ENCODE assay signal across 8 cellular contexts in the genomic region with DNA sequence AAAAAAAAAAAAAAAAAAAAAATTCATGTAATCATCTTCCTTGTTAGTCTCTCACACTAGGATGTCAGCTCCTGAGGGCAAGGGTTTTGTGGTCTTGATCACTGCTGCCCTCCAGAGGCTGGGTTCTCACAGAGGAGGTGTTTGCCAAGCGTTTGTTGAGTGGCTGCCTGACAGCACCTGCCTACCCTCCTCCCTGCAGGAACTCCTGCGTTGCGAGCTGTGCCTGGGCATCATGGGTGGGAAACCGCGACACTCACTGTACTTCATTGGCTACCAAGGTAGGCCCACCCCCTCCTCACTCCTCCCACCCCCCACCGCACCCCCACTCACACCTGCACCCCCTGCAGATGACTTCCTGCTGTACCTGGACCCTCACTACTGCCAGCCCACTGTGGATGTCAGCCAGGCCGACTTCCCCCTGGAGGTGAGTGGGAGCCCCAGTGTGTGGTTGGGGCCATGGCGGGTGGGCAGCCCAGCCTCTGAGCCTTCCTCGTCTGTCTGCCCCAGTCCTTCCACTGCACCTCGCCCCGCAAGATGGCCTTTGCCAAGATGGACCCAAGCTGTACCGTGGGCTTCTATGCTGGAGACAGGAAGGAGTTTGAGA. TPM values are rescaled to one million over a fixed set of nuclear protein-coding genes. Genes with fewer than 3 reads are reported as not detected.
DNase-seq lines count a peak whose midpoint lies in the region; ATAC-seq and TF ChIP-seq lines count a peak whose summit lies in the region.

No MANE protein-coding gene starts in this region.

- 0 out of 2 replicates have a peak, but pooled peaks have one; percentile 10 for TF ChIP-seq RAD21 in SK-N-SH (IDR thresholded peaks at IDR 0.05; ENCODE audit: low read length)

- H3K27me3 ChIP-seq in SK-N-SH (ENCODE audit: insufficient read depth): no peaks in the 10 kb centered on the region
- H3K27me3 ChIP-seq in stomach: no peaks in the 10 kb centered on the region

- H3F3A ChIP-seq in SK-N-SH (replicated peaks; ENCODE audit: insufficient read depth): peaks cover 13% of the 10 kb centered on the region

- no peak for TF ChIP-seq EP300 in SK-N-SH (IDR thresholded peaks at IDR 0.05; ENCODE audit: borderline replicate concordance in 1 of 2, low read depth in 1 of 2, low read length in 1 of 2)
- no peak for TF ChIP-seq EP300 in stomach (IDR thresholded peaks at IDR 0.05)

- H3K27ac ChIP-seq in SK-N-SH (ENCODE audit: low read depth in 2 of 2, low read length in 1 of 2) (no peak overlapping the region), stomach (no peak overlapping the region)

- 0 out of 2 replicates have a peak, but pooled peaks cover 3% of the 10 kb centered on the region for H4K20me1 ChIP-seq in SK-N-SH (ENCODE audit: insufficient read depth)

- H3K9me3 ChIP-seq in SK-N-SH (no peaks in the 10 kb centered on the region), stomach (no peaks in the 10 kb centered on the region)

- no peaks in the 10 kb centered on the region for H3K9me2 ChIP-seq in SK-N-SH

- POLR2A ChIA-PET in SK-N-SH (lab: Yijun Ruan, JAX): interaction anchor here (0.7 kb wide), 1 partner anchor 35 kb away, joined by 3 read pairs; a partner anchor contains a TSS

- no peak overlapping the region for H3K4me2 ChIP-seq in SK-N-SH

- peaks cover 3% of the 10 kb centered on the region; the same call in 1 of the 2 replicates for H3K79me2 ChIP-seq in SK-N-SH (ENCODE audit: insufficient read depth)

- H3K4me1 ChIP-seq in SK-N-SH (ENCODE audit: control insufficient read depth in 1 of 2, insufficient read depth in 2 of 2, low read depth in 1 of 2, low read length in 1 of 2) (no peaks in the 10 kb centered on the region), stomach (peaks cover 0 to 31% (median 2%) of the 10 kb centered on the region in 4 donors)

- DNase-seq in AG20443 (ENCODE audit: low spot score) (peak; percentile 50), H4 (ENCODE audit: low spot score) (peak; percentile 43), SK-N-SH (no peak), epithelial cell of esophagus (ENCODE audit: low read depth) (peak; percentile 81), stomach (peak; percentile 32), HPDE6-E6E7 (ENCODE audit: extremely low spot score) (no peak), NCI-H526 treated with DMSO at 0.1 percent for 48 hours (lab: John Stamatoyannopoulos, UW) (no peak)

- H2AFZ ChIP-seq in SK-N-SH (ENCODE audit: low read depth): no peak overlapping the region

- intact Hi-C loops in stomach (cut with DNase I; ENCODE audit: low total_unique reads): no loop called here

- WGBS in SK-N-SH (ENCODE audit: low lambda C conversion rate): 93% methylated on average over 11 of the region's 12 CpGs
- WGBS in stomach, 5 donors: 79 to 96% (median 92%) methylated on average over 4 to 12 of the region's 12 CpGs

- no peak overlapping the region for H3K4me3 ChIP-seq in SK-N-SH (ENCODE audit: low read depth in 2 of 2, low read length in 1 of 2)
- H3K4me3 ChIP-seq in epithelial cell of esophagus (ENCODE audit: low read length): no peak overlapping the region
- no peak overlapping the region for H3K4me3 ChIP-seq in stomach

- TF ChIP-seq CTCF in SK-N-SH (IDR thresholded peaks at IDR 0.05) (no peak), epithelial cell of esophagus (IDR thresholded peaks at IDR 0.05; ENCODE audit: insufficient read depth, low read depth, low read length, missing control alignments) (peak; percentile 53), stomach (IDR thresholded peaks at IDR 0.05) (no peak)

- H3K36me3 ChIP-seq in SK-N-SH (replicated peaks in 1 of 2; ENCODE audit: control insufficient read depth in 1 of 2, insufficient read depth in 2 of 2, low read length in 1 of 2): peaks cover 25 to 35% of the 10 kb centered on the region in 2 experiments
- peaks cover 59 to 100% (median 100%) of the 10 kb centered on the region in 4 donors for H3K36me3 ChIP-seq in stomach

- no peak overlapping the region for H3K9ac ChIP-seq in SK-N-SH

- no peak for TF ChIP-seq POLR2A in stomach (IDR thresholded peaks at IDR 0.05)

- CTCF ChIA-PET in SK-N-SH (lab: Yijun Ruan, JAX): interaction anchor here (0.8 to 3.9 kb wide), 7 partner anchors 9 to 312 kb away, joined by 3 to 19 read pairs (median 3); a partner anchor contains a TSS

- no peak for ATAC-seq in GM21526 (IDR thresholded peaks at IDR 0.05; ENCODE audit: low FRiP score, unreplicated experiment)

TF ChIP-seq in SK-N-SH, 30 proteins besides CTCF, POLR2A, EP300 and RAD21 (continues in another document):
- TF ChIP-seq YY1 (IDR thresholded peaks at IDR 0.05; ENCODE audit: low read depth) (no peak), FOXM1 (IDR thresholded peaks at IDR 0.05; ENCODE audit: low read depth) (no peak), POLR2AphosphoS5 (IDR thresholded peaks at IDR 0.05; ENCODE audit: low read depth, low read length) (no peak), TCF12 (IDR thresholded peaks at IDR 0.05) (no peak), CHD2 (IDR thresholded peaks at IDR 0.05; ENCODE audit: low read length, partially characterized antibody) (no peak), RXRA (IDR thresholded peaks at IDR 0.05; ENCODE audit: borderline replicate concordance, low read depth) (no peak), MEF2A (IDR thresholded peaks at IDR 0.05; ENCODE audit: borderline replicate concordance, low read depth) (no peak), EZH2phosphoT487 (IDR thresholded peaks at IDR 0.05; ENCODE audit: borderline replicate concordance, low read depth) (no peak), NRF1 (IDR thresholded peaks at IDR 0.05; ENCODE audit: low read depth, low read length) (no peak), SIN3A (IDR thresholded peaks at IDR 0.05; ENCODE audit: borderline replicate concordance, low read depth, low read length) (no peak)
- TF ChIP-seq, protein P1, sequence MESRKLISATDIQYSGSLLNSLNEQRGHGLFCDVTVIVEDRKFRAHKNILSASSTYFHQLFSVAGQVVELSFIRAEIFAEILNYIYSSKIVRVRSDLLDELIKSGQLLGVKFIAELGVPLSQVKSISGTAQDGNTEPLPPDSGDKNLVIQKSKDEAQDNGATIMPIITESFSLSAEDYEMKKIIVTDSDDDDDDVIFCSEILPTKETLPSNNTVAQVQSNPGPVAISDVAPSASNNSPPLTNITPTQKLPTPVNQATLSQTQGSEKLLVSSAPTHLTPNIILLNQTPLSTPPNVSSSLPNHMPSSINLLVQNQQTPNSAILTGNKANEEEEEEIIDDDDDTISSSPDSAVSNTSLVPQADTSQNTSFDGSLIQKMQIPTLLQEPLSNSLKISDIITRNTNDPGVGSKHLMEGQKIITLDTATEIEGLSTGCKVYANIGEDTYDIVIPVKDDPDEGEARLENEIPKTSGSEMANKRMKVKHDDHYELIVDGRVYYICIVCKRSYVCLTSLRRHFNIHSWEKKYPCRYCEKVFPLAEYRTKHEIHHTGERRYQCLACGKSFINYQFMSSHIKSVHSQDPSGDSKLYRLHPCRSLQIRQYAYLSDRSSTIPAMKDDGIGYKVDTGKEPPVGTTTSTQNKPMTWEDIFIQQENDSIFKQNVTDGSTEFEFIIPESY (IDR thresholded peaks at IDR 0.05; ENCODE audit: borderline replicate concordance, low read depth): no peak
- TF ChIP-seq, protein P2, sequence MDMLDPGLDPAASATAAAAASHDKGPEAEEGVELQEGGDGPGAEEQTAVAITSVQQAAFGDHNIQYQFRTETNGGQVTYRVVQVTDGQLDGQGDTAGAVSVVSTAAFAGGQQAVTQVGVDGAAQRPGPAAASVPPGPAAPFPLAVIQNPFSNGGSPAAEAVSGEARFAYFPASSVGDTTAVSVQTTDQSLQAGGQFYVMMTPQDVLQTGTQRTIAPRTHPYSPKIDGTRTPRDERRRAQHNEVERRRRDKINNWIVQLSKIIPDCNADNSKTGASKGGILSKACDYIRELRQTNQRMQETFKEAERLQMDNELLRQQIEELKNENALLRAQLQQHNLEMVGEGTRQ (IDR thresholded peaks at IDR 0.05; ENCODE audit: borderline replicate concordance, low read depth, low read length): no peak

RNA-seq across cellular contexts. Expression of a gene that starts 8.1 kb away (rescaled TPM):
- 13.1 and 18.6 TPM in 2 replicates for total RNA-seq in H4 (2014; rRNA removed; shearing (Covaris generic))
- 19.7 and 22.6 TPM in 2 replicates for polyA plus RNA-seq in SK-N-SH (2012; rRNA removed)
- polyA plus RNA-seq in SK-N-SH (2012; cell fraction: cytosol; rRNA removed): 8.8 and 15.2 TPM in 2 replicates
- 65.8 and 70.8 TPM in 2 replicates for polyA plus RNA-seq in SK-N-SH (2012; cell fraction: nucleus; rRNA removed)
- 100 to 1,000 TPM in 1 of 5 donors, 10 to 100 TPM in 3, 1 to 10 TPM in 1; 2.3 to 336 (median 26.2) TPM for total RNA-seq in stomach
- polyA plus RNA-seq in stomach: 10 to 100 TPM; 26.3 to 48.9 (median 27.2) TPM

RNA-seq across cellular contexts. Expression of a gene that starts 14.0 kb away (rescaled TPM):
- 7.7 and 8.3 TPM in 2 replicates for total RNA-seq in H4 (2014; rRNA removed; shearing (Covaris generic))
- polyA plus RNA-seq in SK-N-SH (2012; rRNA removed) (23.3 and 26.7 TPM in 2 replicates), stomach (10 to 100 TPM; 11.8 to 35.1 (median 12.5) TPM)
- 17.4 and 23.7 TPM in 2 replicates for polyA plus RNA-seq in SK-N-SH (2012; cell fraction: cytosol; rRNA removed)
- 58.1 and 74.0 TPM in 2 replicates for polyA plus RNA-seq in SK-N-SH (2012; cell fraction: nucleus; rRNA removed)
- 100 to 1,000 TPM in 1 of 5 donors, 10 to 100 TPM in 3, 1 to 10 TPM in 1; 4.2 to 116 (median 18.7) TPM for total RNA-seq in stomach

RNA-seq across cellular contexts. Expression of a gene that starts 17.0 kb away (rescaled TPM):
- 3.2 and 5.2 TPM in 2 replicates for total RNA-seq in H4 (2014; rRNA removed; shearing (Covaris generic))
- 13.1 and 14.9 TPM in 2 replicates for polyA plus RNA-seq in SK-N-SH (2012; rRNA removed)
- 11.6 and 16.2 TPM in 2 replicates for polyA plus RNA-seq in SK-N-SH (2012; cell fraction: cytosol; rRNA removed)
- polyA plus RNA-seq in SK-N-SH (2012; cell fraction: nucleus; rRNA removed): 5.4 and 5.7 TPM in 2 replicates
- 1 to 10 TPM in 3 of 5 donors, not detected in 2; 4.1 to 8.8 (median 5.5) TPM for total RNA-seq in stomach
- 10 to 100 TPM in 1 of 3 donors, 1 to 10 TPM in 2; 8.1 to 11.8 (median 9.3) TPM for polyA plus RNA-seq in stomach

RNA-seq across cellular contexts. Expression of a gene that starts 34.6 kb away (rescaled TPM):
- total RNA-seq in H4 (2014; rRNA removed; shearing (Covaris generic)): 1.0 and 1.7 TPM in 2 replicates
- polyA plus RNA-seq in SK-N-SH (2012; rRNA removed): 0.32 and 0.36 TPM in 2 replicates
- 0.36 and 0.39 TPM in 2 replicates for polyA plus RNA-seq in SK-N-SH (2012; cell fraction: cytosol; rRNA removed)
- 0.21 and 0.24 TPM in 2 replicates for polyA plus RNA-seq in SK-N-SH (2012; cell fraction: nucleus; rRNA removed)
- total RNA-seq in stomach: under 1 TPM in 1 of 5 donors, not detected in 4; 0.73 TPM
- 10 to 100 TPM in 1 of 3 donors, under 1 TPM in 1, not detected in 1; 0.19 to 13.3 TPM for polyA plus RNA-seq in stomach

RNA-seq across cellular contexts. Expression of a gene that starts 35.3 kb away (rescaled TPM):
- total RNA-seq in H4 (2014; rRNA removed; shearing (Covaris generic)): 7.8 and 14.8 TPM in 2 replicates
- polyA plus RNA-seq in SK-N-SH (2012; rRNA removed) (0.05 and 0.30 TPM in 2 replicates), stomach (100 to 1,000 TPM in 2 of 3 donors, 10 to 100 TPM in 1; 74.6 to 116 (median 112) TPM)
- 0.21 and 0.42 TPM in 2 replicates for polyA plus RNA-seq in SK-N-SH (2012; cell fraction: cytosol; rRNA removed)
- polyA plus RNA-seq in SK-N-SH (2012; cell fraction: nucleus; rRNA removed): 0.06 and 0.48 TPM in 2 replicates
- 100 to 1,000 TPM in 1 of 5 donors, 10 to 100 TPM in 4; 11.7 to 687 (median 61.0) TPM for total RNA-seq in stomach

Comparison
In these comparisons a context has a peak if more than half of its experiments do, and no peak if none do; other contexts are left out.
1. DNase-seq: peak in AG20443 (single experiment), H4 (single experiment), epithelial cell of esophagus (single experiment) and stomach (single experiment); none in SK-N-SH (single experiment), HPDE6-E6E7 (single experiment) and NCI-H526 treated with DMSO at 0.1 percent for 48 hours (single experiment).